Comparison of ENCODE assay signal across 2 cellular contexts in the genomic region with DNA sequence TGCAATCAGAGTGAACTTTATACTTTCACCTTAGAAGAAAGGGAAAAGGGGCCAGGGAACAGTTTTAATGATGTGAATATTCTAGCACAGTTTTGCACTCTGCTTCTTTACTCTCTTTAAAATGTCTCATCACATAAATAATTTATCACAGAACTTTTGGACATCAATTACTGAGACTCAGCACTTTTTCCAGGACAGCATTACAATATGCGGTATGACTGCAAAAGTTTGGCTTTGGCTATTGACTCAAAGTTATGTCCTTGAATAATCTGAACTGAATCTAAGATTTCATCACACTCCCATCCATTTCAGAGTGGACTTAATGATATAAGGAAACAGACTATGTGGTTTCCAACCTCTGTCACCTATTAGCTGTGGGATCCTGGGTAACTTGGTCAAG.
A peak's percentile ranks its signal among the peaks of the same experiment; 100 is the strongest.
TF ChIP-seq lines count a peak whose summit lies in the region.

No MANE protein-coding gene starts in this region.

TF ChIP-seq in A549, 52 proteins besides CTCF, POLR2A, EP300 and RAD21:
- no peak for TF ChIP-seq HDAC2 (IDR thresholded peaks at IDR 0.05)
- TF ChIP-seq MAFK (IDR thresholded peaks at IDR 0.05; ENCODE audit: partially characterized antibody) = peak; percentile 69
TF ChIP-seq in A549: peak in this region for 1.

TF ChIP-seq in HCT116, 20 proteins besides CTCF, POLR2A, EP300 and RAD21:
- TF ChIP-seq FOSL1 (IDR thresholded peaks at IDR 0.05; ENCODE audit: low read depth) (no peak), YY1 (IDR thresholded peaks at IDR 0.05; ENCODE audit: extremely low read depth, insufficient replicate concordance, low read depth, low read length) (no peak), TCF7L2 (IDR thresholded peaks at IDR 0.05; ENCODE audit: borderline replicate concordance, extremely low read depth, insufficient read depth, insufficient read length) (no peak), ELF1 (IDR thresholded peaks at IDR 0.05; ENCODE audit: borderline replicate concordance, low read depth) (no peak), CEBPB (IDR thresholded peaks at IDR 0.05; ENCODE audit: low read depth) (no peak)
